In genomic region chr5:217860-218456, GRCh38 we compare ENCODE assay signal across 8 cellular contexts. TPM values are rescaled to one million over a fixed set of nuclear protein-coding genes. Genes with fewer than 3 reads are reported as not detected.
A peak's percentile ranks its signal among the peaks of the same experiment; 100 is the strongest.
DNase-seq lines count a peak whose midpoint lies in the region; ATAC-seq and TF ChIP-seq lines count a peak whose summit lies in the region.

CCDC127 (minus strand) TSS chr5:218153; CDS start chr5:216849, 1,304 bp downstream.
SDHA (plus strand) TSS chr5:218320; CDS start chr5:218356, 36 bp downstream.

- peak; percentile 94 to 99 (median 96) for DNase-seq in CD4-positive, alpha-beta memory T cell
- DNase-seq in NCI-H748 treated with DMSO at 0.1 percent for 48 hours (lab: John Stamatoyannopoulos, UW) (peak; percentile 98), dermis microvascular lymphatic vessel endothelial cell (ENCODE audit: low read depth in 2 of 2) (peak; percentile 82 to 93), right lobe of liver (peak; percentile 97 to 99 (median 98))
- peak; percentile 95 to 97 for DNase-seq in activated CD4-positive, alpha-beta T cell treated with anti-CD3 and anti-CD28 coated beads, Interleukin-2, amount 50 U/mL, for 4 hours
- DNase-seq in stimulated activated CD4-positive, alpha-beta T cell treated with anti-CD3 and anti-CD28 coated beads, Interleukin-4, amount 100 ng/mL, for 1 hour, result peak; percentile 99

- CTCF ChIA-PET in CD4-positive, alpha-beta memory T cell (lab: Charles Lee; ENCODE audit: partially characterized antibody), result interaction anchor here (1.0 to 1.5 kb wide), 3 partner anchors 15 to 228 kb away, joined by 3 to 7 read pairs (median 3); no protein-coding TSS in a partner anchor

- peaks cover 13 to 31% of the 10 kb centered on the region in 2 donors for H3K36me3 Mint-ChIP-seq in CD4-positive, alpha-beta memory T cell

- H3K36me3 ChIP-seq in CD4-positive, alpha-beta memory T cell (ENCODE audit: insufficient read depth, low read length), result peaks cover 7% of the 10 kb centered on the region
- H3K36me3 ChIP-seq in right lobe of liver, result no peaks in the 10 kb centered on the region

- H3K9me3 ChIP-seq in CD4-positive, alpha-beta memory T cell (ENCODE audit: control insufficient read depth in 1 of 2, low read length in 2 of 2), result no peaks in the 10 kb centered on the region
- H3K9me3 ChIP-seq in right lobe of liver, result no peaks in the 10 kb centered on the region

- peak within 1 kb of the TSS; percentile 91 to 98 (median 97) for H3K27ac Mint-ChIP-seq in CD4-positive, alpha-beta memory T cell

- H3K4me3 ChIP-seq in CD4-positive, alpha-beta memory T cell (ENCODE audit: low read length in 2 of 2), result peak within 1 kb of the TSS; percentile 73 to 77
- H3K4me3 ChIP-seq in right lobe of liver, result peak within 1 kb of the TSS; percentile 91 to 98 (median 97)

- TF ChIP-seq POLR2A in right lobe of liver (IDR thresholded peaks at IDR 0.05), result peak; percentile 93

- peaks cover 34 to 73% (median 51%) of the 10 kb centered on the region in 4 donors for H3K4me1 Mint-ChIP-seq in CD4-positive, alpha-beta memory T cell

- H3K27me3 ChIP-seq in CD4-positive, alpha-beta memory T cell (ENCODE audit: insufficient read depth, low read length), result no peaks in the 10 kb centered on the region
- H3K27me3 ChIP-seq in right lobe of liver, result no peaks in the 10 kb centered on the region

- no peaks in the 10 kb centered on the region for H3K9me3 Mint-ChIP-seq in CD4-positive, alpha-beta memory T cell

- H3K4me3 Mint-ChIP-seq in CD4-positive, alpha-beta memory T cell, result peak within 1 kb of the TSS; percentile 93 to 98 (median 95)

- H3K27me3 Mint-ChIP-seq in CD4-positive, alpha-beta memory T cell, result no peaks in the 10 kb centered on the region

- POLR2A ChIA-PET in CD4-positive, alpha-beta memory T cell (lab: Charles Lee; ENCODE audit: partially characterized antibody), result interaction anchor here (1.0 to 3.5 kb wide), 10 partner anchors 14 to 254 kb away, joined by 3 to 42 read pairs (median 4); partner anchors contain the start of gene PDCD6

- WGBS in right lobe of liver (ENCODE audit: insufficient coverage, low coverage, low lambda C conversion rate, missing lambda C conversion rate), result 5% methylated on average over 7 of the region's 69 CpGs

- peak; percentile 11 to 46 (median 30) for TF ChIP-seq CTCF in right lobe of liver (IDR thresholded peaks at IDR 0.05)

- intact Hi-C loops in CD4-positive, alpha-beta memory T cell (cut with micrococcal nuclease), result loop anchor here (1.0 to 10.0 kb wide), 3 partner anchors 34 to 227 kb away; partner anchors contain the start of genes EXOC3 and PDCD6
- intact Hi-C loops in right lobe of liver (cut with DNase I), result no loop called here

- ATAC-seq in GM19438 (IDR thresholded peaks at IDR 0.05; ENCODE audit: low read depth, unreplicated experiment) (peak; percentile 67), HG03571 (IDR thresholded peaks at IDR 0.05; ENCODE audit: unreplicated experiment) (peak; percentile 68), right lobe of liver (peak; percentile 91 to 93 (median 92))

- H3K4me1 ChIP-seq in CD4-positive, alpha-beta memory T cell (ENCODE audit: insufficient read depth, low read length), result peaks cover 56% of the 10 kb centered on the region
- H3K4me1 ChIP-seq in right lobe of liver, result peaks cover 0 to 31% (median 7%) of the 10 kb centered on the region in 4 donors

- H3K27ac ChIP-seq in CD4-positive, alpha-beta memory T cell (ENCODE audit: low read depth, low read length), result peak within 1 kb of the TSS; percentile 88
- H3K27ac ChIP-seq in right lobe of liver, result peak within 1 kb of the TSS; percentile 92 to 94 (median 93)

RNA-seq across cellular contexts. Expression of gene CCDC127, which starts in this region (rescaled TPM):
- total RNA-seq in CD4-positive, alpha-beta memory T cell, result 1 to 10 TPM; 6.7 to 7.7 TPM
- 1 to 10 TPM; 2.9 to 5.1 TPM for polyA plus RNA-seq in CD4-positive, alpha-beta memory T cell
- total RNA-seq in dermis microvascular lymphatic vessel endothelial cell (3.6 and 4.8 TPM in 2 replicates), right lobe of liver (1 to 10 TPM; 1.2 to 3.6 (median 2.2) TPM)

RNA-seq across cellular contexts. Expression of gene SDHA, which starts in this region (rescaled TPM):
- 100 to 1,000 TPM; 131 to 136 TPM for total RNA-seq in CD4-positive, alpha-beta memory T cell
- polyA plus RNA-seq in CD4-positive, alpha-beta memory T cell, result 100 to 1,000 TPM; 214 to 240 TPM
- total RNA-seq in dermis microvascular lymphatic vessel endothelial cell, result 113 and 137 TPM in 2 replicates
- 100 to 1,000 TPM; 165 to 223 (median 188) TPM for total RNA-seq in right lobe of liver

Comparison
In these comparisons a context has a peak if more than half of its experiments do, and no peak if none do; other contexts are left out.
1. Peak in every context shown above with its lines: DNase-seq, ATAC-seq, H3K4me3 ChIP-seq and H3K27ac ChIP-seq.